Comparison of ENCODE assay signal across 10 cellular contexts in genomic region chr5:57834829-57835554, GRCh38.
DNase-seq lines count a peak whose midpoint lies in the region; ATAC-seq, FAIRE-seq and TF ChIP-seq lines count a peak whose summit lies in the region.
"Had no signal": no experiment of that assay in that cellular context is flagged by ENCODE, and none has a peak within 500 bp of the region (broad histone marks: within the 10 kb centered on the region; RNA-seq: fewer than 3 reads in every experiment).

No MANE protein-coding gene starts in this region.

- peaks cover 21% of the 10 kb centered on the region for H3K9me3 Mint-ChIP-seq in nephron progenitor cell
- H3K9me3 Mint-ChIP-seq: activated CD4-positive, alpha-beta T cell treated with anti-CD3 and anti-CD28 coated beads, Interleukin-2, amount 10 ng/mL, durations not matched to agents 7 days and 5 days had no signal

- ATAC-seq in GM21717 (IDR thresholded peaks at IDR 0.05; ENCODE audit: unreplicated experiment) = no peak

- peaks cover 27% of the 10 kb centered on the region for H3K4me1 Mint-ChIP-seq in nephron progenitor cell
- H3K4me1 Mint-ChIP-seq: activated CD4-positive, alpha-beta T cell treated with anti-CD3 and anti-CD28 coated beads, Interleukin-2, amount 10 ng/mL, durations not matched to agents 7 days and 5 days had no signal

- TF ChIP-seq CTCF in nephron progenitor cell (IDR thresholded peaks at IDR 0.05) = no peak

- peak; percentile 39 for FAIRE-seq in endometrium (lab: Jason Lieb, UNC)

- H3K27ac Mint-ChIP-seq in nephron progenitor cell = peak overlapping the region; percentile 99
- H3K27ac Mint-ChIP-seq: activated CD4-positive, alpha-beta T cell treated with anti-CD3 and anti-CD28 coated beads, Interleukin-2, amount 10 ng/mL, durations not matched to agents 7 days and 5 days had no signal

- DNase-seq in G401 (ENCODE audit: low spot score) (peak; percentile 37), NCI-H345 treated with DMSO at 0.1 percent for 48 hours (lab: John Stamatoyannopoulos, UW; ENCODE audit: unreplicated experiment) (peak; percentile 79), nephron progenitor cell (peak; percentile 15), NCI-H2029 treated with DMSO at 0.1 percent for 48 hours (lab: John Stamatoyannopoulos, UW) (no peak), nucleus accumbens (lab: John Stamatoyannopoulos, UW) (no peak), DMS53 treated with DMSO at 0.1 percent for 48 hours (lab: John Stamatoyannopoulos, UW; ENCODE audit: unreplicated experiment) (no peak)
- DNase-seq: activated CD4-positive, alpha-beta T cell treated with anti-CD3 and anti-CD28 coated beads, Interleukin-2, amount 10 ng/mL, durations not matched to agents 7 days and 5 days; stimulated activated CD4-positive, alpha-beta T cell treated with anti-CD3 and anti-CD28 coated beads, Interleukin-4, amount 100 ng/mL, for 24 hours had no signal

- in situ Hi-C loops in G401 (cut with HindIII; ENCODE audit: low sequenced_read_pairs) = no loop called here

- peaks cover 3% of the 10 kb centered on the region for H3K27me3 Mint-ChIP-seq in nephron progenitor cell (ENCODE audit: low read depth, poor library complexity)

- H3K4me3 Mint-ChIP-seq in nephron progenitor cell = no peak overlapping the region
- H3K4me3 Mint-ChIP-seq: activated CD4-positive, alpha-beta T cell treated with anti-CD3 and anti-CD28 coated beads, Interleukin-2, amount 10 ng/mL, durations not matched to agents 7 days and 5 days had no signal

- H3K36me3 Mint-ChIP-seq in nephron progenitor cell (ENCODE audit: low read depth) = peaks cover 10% of the 10 kb centered on the region

Comparison
In these comparisons a context has a peak if more than half of its experiments do, and no peak if none do; other contexts are left out.
1. DNase-seq: peak in G401 (single experiment), NCI-H345 treated with DMSO at 0.1 percent for 48 hours (single experiment) and nephron progenitor cell (single experiment); none in NCI-H2029 treated with DMSO at 0.1 percent for 48 hours (single experiment), nucleus accumbens (0 of 56) and DMS53 treated with DMSO at 0.1 percent for 48 hours (single experiment).